Comparison of ENCODE assay signal across 6 cellular contexts in genomic region chr3:27438352-27438751, GRCh38. TPM values are rescaled to one million over a fixed set of nuclear protein-coding genes. Genes with fewer than 3 reads are reported as not detected.
A peak's percentile ranks its signal among the peaks of the same experiment; 100 is the strongest.
DNase-seq lines count a peak whose midpoint lies in the region; FAIRE-seq and TF ChIP-seq lines count a peak whose summit lies in the region.
"Not testable (repeated sequence)": the region's sequence is repeated elsewhere in the genome, so short reads cannot be mapped to it uniquely, and the experiment has no call there.

No MANE protein-coding gene starts in this region.

- H3K9ac ChIP-seq in kidney (ENCODE audit: low read length in 2 of 2) = not testable (repeated sequence)

- DNase-seq in frontal cortex (ENCODE audit: low spot score in 2 of 2); kidney; small intestine: not testable (repeated sequence)

- FAIRE-seq in G401.6 (lab: Jason Lieb, UNC) = peak; percentile 99
- peak; percentile 98 for FAIRE-seq in TTC549 (lab: Jason Lieb, UNC)
- peak; percentile 99 for FAIRE-seq in colon (lab: Jason Lieb, UNC)
- FAIRE-seq in frontal cortex (lab: Jason Lieb, UNC) = peak; percentile 100
- FAIRE-seq in kidney (lab: Jason Lieb, UNC) = peak; percentile 99
- peak; percentile 99 for FAIRE-seq in small intestine (lab: Jason Lieb, UNC)

- not testable (repeated sequence) for H3K27ac ChIP-seq in kidney (ENCODE audit: low read depth in 2 of 2, low read length in 2 of 2); small intestine (ENCODE audit: low read depth in 1 of 2, low read length in 1 of 2)

- not testable (repeated sequence) for TF ChIP-seq CTCF in kidney (IDR thresholded peaks at IDR 0.05; ENCODE audit: borderline replicate concordance, extremely low read depth, insufficient read depth)

- H3K4me3 ChIP-seq in kidney (ENCODE audit: low read length in 2 of 2); small intestine (ENCODE audit: low read depth in 1 of 2, low read length in 2 of 2): not testable (repeated sequence)

- intact Hi-C loops in kidney (cut with DNase I) = not testable (repeated sequence)

- not testable (repeated sequence) for H3K9me3 ChIP-seq in kidney (ENCODE audit: control insufficient read depth in 1 of 2, low read length in 2 of 2); small intestine (ENCODE audit: control insufficient read depth, low read depth)

- not testable (repeated sequence) for H3K36me3 ChIP-seq in kidney (ENCODE audit: control insufficient read depth in 1 of 2, insufficient read depth in 2 of 2, low read length in 2 of 2)
- H3K36me3 ChIP-seq in small intestine (ENCODE audit: control insufficient read depth in 2 of 2, insufficient read depth in 2 of 2, low read length in 2 of 2) = peaks cover 11 to 18% of the 10 kb centered on the region in 2 donors

- 97 to 99% (median 99%) methylated on average over 4 of the region's 4 CpGs for WGBS in small intestine, 3 donors

- H3K4me1 ChIP-seq in kidney (ENCODE audit: control insufficient read depth in 1 of 2, insufficient read depth in 1 of 2, low read depth in 1 of 2, low read length in 2 of 2); small intestine (ENCODE audit: control insufficient read depth in 2 of 2, insufficient read depth in 1 of 2, low read depth in 1 of 2, low read length in 1 of 2): not testable (repeated sequence)

- H3K27me3 ChIP-seq in small intestine (ENCODE audit: control insufficient read depth in 2 of 2, insufficient read depth in 2 of 2, low read length in 2 of 2) = not testable (repeated sequence)

RNA-seq across cellular contexts. Expression of gene SLC4A7, which starts 45.8 kb away (rescaled TPM):
- total RNA-seq in frontal cortex = 658 TPM
- 47.5 TPM for total RNA-seq in kidney
- polyA plus RNA-seq in kidney (ENCODE audit: insufficient read depth, low read depth, low replicate concordance) = 3.5 TPM
- polyA plus RNA-seq in small intestine = 10 to 100 TPM; 17.7 to 53.0 (median 39.2) TPM

Comparison
In these comparisons a context has a peak if more than half of its experiments do, and no peak if none do; other contexts are left out.
1. RNA of gene SLC4A7, which starts 45.8 kb away (total RNA-seq): 658 TPM in frontal cortex (single experiment); 47.5 TPM in kidney (single experiment); every median in the first group is over 10 times any median in the second.